In genomic region chr6:139888691-139889122, GRCh38 we compare ENCODE assay signal across 13 cellular contexts.
DNase-seq lines count a peak whose midpoint lies in the region; ATAC-seq and TF ChIP-seq lines count a peak whose summit lies in the region.
"Had no signal": no experiment of that assay in that cellular context is flagged by ENCODE, and none has a peak within 500 bp of the region (broad histone marks: within the 10 kb centered on the region; RNA-seq: fewer than 3 reads in every experiment).

No MANE protein-coding gene starts in this region.

- no peak overlapping the region for H3K27ac ChIP-seq in effector memory CD4-positive, alpha-beta T cell (ENCODE audit: insufficient read depth, low read length, poor library complexity, severe bottlenecking)
- H3K27ac ChIP-seq: left ventricle myocardium inferior, testis had no signal

- H3K4me3 Mint-ChIP-seq in nephron progenitor cell = peak overlapping the region; percentile 4

- H3K4me1 Mint-ChIP-seq in nephron progenitor cell = peaks cover 61% of the 10 kb centered on the region

- H3K27me3 ChIP-seq in effector memory CD4-positive, alpha-beta T cell (replicated peaks; ENCODE audit: control insufficient read depth, insufficient read depth, low read length, poor library complexity, severe bottlenecking) = no peaks in the 10 kb centered on the region
- H3K27me3 ChIP-seq: testis had no signal

- TF ChIP-seq CTCF in nephron progenitor cell (IDR thresholded peaks at IDR 0.05) = no peak

- no peaks in the 10 kb centered on the region for H3K27me3 Mint-ChIP-seq in nephron progenitor cell (ENCODE audit: low read depth, poor library complexity)

- no peaks in the 10 kb centered on the region for H3K36me3 Mint-ChIP-seq in nephron progenitor cell (ENCODE audit: low read depth)

- H3K36me3 ChIP-seq in effector memory CD4-positive, alpha-beta T cell (ENCODE audit: control insufficient read depth, insufficient read depth, low read length) = no peaks in the 10 kb centered on the region
- H3K36me3 ChIP-seq: left ventricle myocardium inferior had no signal

- no peaks in the 10 kb centered on the region for H3K9me3 ChIP-seq in effector memory CD4-positive, alpha-beta T cell (ENCODE audit: control insufficient read depth, low read length)
- H3K9me3 ChIP-seq: left ventricle myocardium inferior, testis had no signal

- ATAC-seq in GM21367 (IDR thresholded peaks at IDR 0.05; ENCODE audit: unreplicated experiment) (no peak), left lobe of liver (no peak)

- H3K4me3 ChIP-seq in effector memory CD4-positive, alpha-beta T cell (ENCODE audit: insufficient read depth, low read depth, low read length, poor library complexity, severe bottlenecking) = no peak overlapping the region
- H3K4me3 ChIP-seq: left ventricle myocardium inferior, testis had no signal

- H3K4me1 ChIP-seq in effector memory CD4-positive, alpha-beta T cell (ENCODE audit: control insufficient read depth, insufficient read depth, low read length, poor library complexity, severe bottlenecking) = no peaks in the 10 kb centered on the region

- peak overlapping the region; percentile 81 for H3K27ac Mint-ChIP-seq in nephron progenitor cell

- peak; percentile 25 for DNase-seq in D341Med (ENCODE audit: low spot score)
- peak; percentile 91 for DNase-seq in NCI-H146 (lab: John Stamatoyannopoulos, UW)
- peak; percentile 82 for DNase-seq in ecto neural progenitor cell (ENCODE audit: low spot score)
- DNase-seq in nephron progenitor cell = no peak
- no peak for DNase-seq in GDM1 (lab: John Stamatoyannopoulos, UW)
- no peak for DNase-seq in effector memory CD4-positive, alpha-beta T cell
- DNase-seq in left lobe of liver (ENCODE audit: low spot score) = no peak
- DNase-seq: activated CD4-positive, alpha-beta T cell treated with anti-CD3 and anti-CD28 coated beads, Interleukin-2, amount 50 U/mL, for 4 hours; C1 segment of cervical spinal cord; left ventricle myocardium inferior; NCI-H446; testis had no signal

- peaks cover 3% of the 10 kb centered on the region for H3K9me3 Mint-ChIP-seq in nephron progenitor cell

Comparison
In these comparisons a context has a peak if more than half of its experiments do, and no peak if none do; other contexts are left out.
1. DNase-seq: peak in D341Med (single experiment), NCI-H146 (single experiment) and ecto neural progenitor cell (single experiment); none in nephron progenitor cell (single experiment), GDM1 (single experiment), effector memory CD4-positive, alpha-beta T cell (0 of 3) and left lobe of liver (single experiment).